10 cellular contexts compared by ENCODE assay signal in genomic region chr1:43834280-43835140, GRCh38.
A peak's percentile ranks its signal among the peaks of the same experiment; 100 is the strongest.
DNase-seq lines count a peak whose midpoint lies in the region; ATAC-seq and TF ChIP-seq lines count a peak whose summit lies in the region.
"Had no signal": no experiment of that assay in that cellular context is flagged by ENCODE, and none has a peak within 500 bp of the region (broad histone marks: within the 10 kb centered on the region; RNA-seq: fewer than 3 reads in every experiment).

No MANE protein-coding gene starts in this region.

- H3K36me3 Mint-ChIP-seq in HFFc6 (ENCODE audit: low read depth), result peaks cover 25% of the 10 kb centered on the region

- no peak overlapping the region for H3K4me3 ChIP-seq in fibroblast of mammary gland (ENCODE audit: control insufficient read depth, low read depth, low read length)
- H3K4me3 ChIP-seq: lung had no signal

- H3K27me3 Mint-ChIP-seq in HFFc6 (ENCODE audit: insufficient read depth), result peaks cover 1% of the 10 kb centered on the region

- peak overlapping the region; percentile 80 for H3K4me3 Mint-ChIP-seq in HFFc6

- H3K27ac Mint-ChIP-seq in HFFc6, result peak overlapping the region; percentile 93

- TF ChIP-seq CTCF in HFFc6 (IDR thresholded peaks at IDR 0.05) (no peak), fibroblast of mammary gland (conservative IDR thresholded peaks at IDR 0.05; ENCODE audit: control insufficient read depth, insufficient read depth, low read depth, low read length) (no peak)

- H3K9me3 Mint-ChIP-seq in HFFc6, result no peaks in the 10 kb centered on the region

- H3K4me1 Mint-ChIP-seq in HFFc6 (ENCODE audit: low read depth), result peaks cover 60% of the 10 kb centered on the region

- ATAC-seq in GM19452 (IDR thresholded peaks at IDR 0.05; ENCODE audit: unreplicated experiment) (no peak), HG02588 (IDR thresholded peaks at IDR 0.05; ENCODE audit: unreplicated experiment) (no peak)

- DNase-seq in HFFc6, result peak; percentile 70
- DNase-seq in SKM-1 (lab: John Stamatoyannopoulos, UW; ENCODE audit: unreplicated experiment), result peak; percentile 85
- DNase-seq in fibroblast of mammary gland (ENCODE audit: low read depth), result peak; percentile 28
- peak; percentile 62 for DNase-seq in stimulated activated CD8-positive, alpha-beta memory T cell treated with anti-CD3 and anti-CD28 coated beads, Interleukin-4, amount 100 ng/mL, for 48 hours
- no peak for DNase-seq in NCI-H82 treated with DMSO at 0.1 percent for 48 hours (lab: John Stamatoyannopoulos, UW; ENCODE audit: unreplicated experiment)
- DNase-seq in DMS153 treated with DMSO at 0.1 percent for 48 hours (lab: John Stamatoyannopoulos, UW; ENCODE audit: unreplicated experiment), result no peak
- DNase-seq: NCI-H1930 had no signal

Comparison
In these comparisons a context has a peak if more than half of its experiments do, and no peak if none do; other contexts are left out.
1. DNase-seq: peak in HFFc6 (single experiment), SKM-1 (single experiment), fibroblast of mammary gland (single experiment) and stimulated activated CD8-positive, alpha-beta memory T cell treated with anti-CD3 and anti-CD28 coated beads, Interleukin-4, amount 100 ng/mL, for 48 hours (single experiment); none in NCI-H82 treated with DMSO at 0.1 percent for 48 hours (single experiment) and DMS153 treated with DMSO at 0.1 percent for 48 hours (single experiment).